Comparison of ENCODE assay signal across 1 cellular context in the genomic region with DNA sequence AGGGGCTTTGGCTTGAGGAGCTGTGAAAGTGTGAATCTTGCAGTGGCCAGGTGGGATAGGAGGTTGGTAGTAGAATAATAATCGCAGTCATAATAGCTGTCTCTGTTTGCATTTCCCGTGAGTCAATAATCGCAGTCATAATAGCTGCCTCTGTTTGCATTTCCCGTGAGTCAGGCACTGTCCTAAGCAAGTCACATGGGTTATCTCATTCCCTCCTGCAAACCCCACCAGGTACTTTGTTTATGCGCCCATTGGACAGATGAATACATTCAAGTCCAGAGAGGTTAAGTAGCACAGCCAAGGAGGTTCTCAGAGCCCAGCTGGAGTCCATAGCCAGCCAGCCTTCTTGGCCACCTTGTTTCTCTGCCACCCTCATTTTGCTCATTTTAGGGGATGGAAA.
TF ChIP-seq lines count a peak whose summit lies in the region.

No MANE protein-coding gene starts in this region.

TF ChIP-seq in A549, 52 proteins besides CTCF, POLR2A, EP300 and RAD21 (continued from another document):
- no peak for TF ChIP-seq NFE2L2 (conservative IDR thresholded peaks at IDR 0.05; ENCODE audit: low read length)
- no peak for TF ChIP-seq NR3C1 (IDR thresholded peaks at IDR 0.05)
- peak; percentile 52; the same call in 1 of the 2 replicates for TF ChIP-seq GATA3 (IDR thresholded peaks at IDR 0.05; ENCODE audit: borderline replicate concordance)
- TF ChIP-seq POLR2AphosphoS2 (conservative IDR thresholded peaks at IDR 0.05; ENCODE audit: low read length), result no peak
- TF ChIP-seq FOSB (CRISPR knock-in tag; IDR thresholded peaks at IDR 0.05), result no peak
- TF ChIP-seq KDM5A (IDR thresholded peaks at IDR 0.05), result no peak
- no peak for TF ChIP-seq PHF8 (IDR thresholded peaks at IDR 0.05; ENCODE audit: borderline replicate concordance, low read depth)
- TF ChIP-seq CBX8 (IDR thresholded peaks at IDR 0.05), result no peak
